ENCODE assay signal across 16 cellular contexts in genomic region chr9:1839984-1840383, GRCh38.
A peak's percentile ranks its signal among the peaks of the same experiment; 100 is the strongest.
DNase-seq lines count a peak whose midpoint lies in the region; ATAC-seq, FAIRE-seq and TF ChIP-seq lines count a peak whose summit lies in the region.
"Had no signal": no experiment of that assay in that cellular context is flagged by ENCODE, and none has a peak within 500 bp of the region (broad histone marks: within the 10 kb centered on the region; RNA-seq: fewer than 3 reads in every experiment).

No MANE protein-coding gene starts in this region.

- no peak overlapping the region for H3K27ac ChIP-seq in H1 (ENCODE audit: low read depth, low read length)
- no peak overlapping the region for H3K27ac ChIP-seq in right cardiac atrium (ENCODE audit: low read length)
- H3K27ac ChIP-seq: BLaER1 treated with 17β-estradiol and CSF1 and Interleukin-3, amounts not matched to agents 10 nM and 100 nM; HL-60 had no signal

- no peaks in the 10 kb centered on the region; the same call in 1 of the 2 replicates for H3K23me2 ChIP-seq in H1 (ENCODE audit: low read depth, low read length)

- no peak overlapping the region for H3K4ac ChIP-seq in H1 (replicated peaks; ENCODE audit: insufficient read length, low read depth, low read length)

- no peaks in the 10 kb centered on the region for H3K36me3 ChIP-seq in H1 (ENCODE audit: control insufficient read depth in 2 of 4, insufficient read depth in 4 of 4, low read length in 3 of 4)
- H3K36me3 ChIP-seq: BLaER1 treated with 17β-estradiol and CSF1 and Interleukin-3, amounts not matched to agents 10 nM and 100 nM; HAP-1 had no signal

- TF ChIP-seq RAD21 in H1 (IDR thresholded peaks at IDR 0.05 in 1 of 2, conservative IDR thresholded peaks at IDR 0.05 in 1 of 2; ENCODE audit: low read depth in 2 of 2, low read length in 2 of 2) = no peak

- no peak overlapping the region for H2BK15ac ChIP-seq in H1 (ENCODE audit: low read length)

- TF ChIP-seq CTCF in H1 (IDR thresholded peaks at IDR 0.05; ENCODE audit: control extremely low read depth in 1 of 3, insufficient read depth in 1 of 3, low read depth in 1 of 3, low read length in 3 of 3) = no peak

- CTCF ChIA-PET in H1 (lab: Charles Lee; ENCODE audit: partially characterized antibody) = interaction anchor here (0.6 to 5.1 kb wide), 9 partner anchors 9 to 831 kb away, joined by 3 to 61 read pairs (median 21); no protein-coding TSS in a partner anchor

- no peak overlapping the region for H3K56ac ChIP-seq in H1 (replicated peaks; ENCODE audit: insufficient read length, low read depth, low read length)

- no peak for TF ChIP-seq POLR2A in H1 (IDR thresholded peaks at IDR 0.05; ENCODE audit: control extremely low read depth in 1 of 2, low read depth in 2 of 2, low read length in 2 of 2)

- H3K4me3 Mint-ChIP-seq in stimulated activated effector memory CD8-positive, alpha-beta T cell treated with anti-CD3 and anti-CD28 coated beads, Interleukin-12 subunit alpha, Interleukin-12 subunit beta, amount 100 ng/mL, for 72 hours = no peak overlapping the region
- H3K4me3 Mint-ChIP-seq: B cell; CD8-positive, alpha-beta T cell had no signal

- no peak overlapping the region for H2BK20ac ChIP-seq in H1 (ENCODE audit: low read length)

- no peak overlapping the region for H3K4me2 ChIP-seq in H1 (ENCODE audit: insufficient read depth in 1 of 2, low read depth in 2 of 2, low read length in 2 of 2)
- H3K4me2 ChIP-seq: BLaER1 treated with 17β-estradiol and CSF1 and Interleukin-3, amounts not matched to agents 10 nM and 100 nM had no signal

- H2BK12ac ChIP-seq in H1 (ENCODE audit: low read depth, low read length) = no peak overlapping the region

- no peaks in the 10 kb centered on the region for H3K79me1 ChIP-seq in H1 (ENCODE audit: low read depth, low read length)

- H3K9ac ChIP-seq in H1 (replicated peaks in 1 of 4; ENCODE audit: extremely low read depth in 1 of 4, low read depth in 3 of 4, low read length in 3 of 4) = no peak overlapping the region
- H3K9ac ChIP-seq: BLaER1 treated with 17β-estradiol and CSF1 and Interleukin-3, amounts not matched to agents 10 nM and 100 nM had no signal

- H3K27me3 ChIP-seq in H1 (replicated peaks in 1 of 4; ENCODE audit: control insufficient read depth in 3 of 4, extremely low read depth in 1 of 4, insufficient read depth in 3 of 4, low read length in 3 of 4) (no peaks in the 10 kb centered on the region), right cardiac atrium (ENCODE audit: control insufficient read depth, insufficient read depth) (no peaks in the 10 kb centered on the region)
- H3K27me3 ChIP-seq: BLaER1 treated with 17β-estradiol and CSF1 and Interleukin-3, amounts not matched to agents 10 nM and 100 nM had no signal

- H3K4me1 ChIP-seq in H1 (replicated peaks in 1 of 4; ENCODE audit: control insufficient read depth in 3 of 4, insufficient read depth in 4 of 4, low read length in 3 of 4) = no peaks in the 10 kb centered on the region; a peak in 1 of 7 replicates
- H3K4me1 ChIP-seq in right cardiac atrium (ENCODE audit: control insufficient read depth, insufficient read depth, low read length) = no peaks in the 10 kb centered on the region
- H3K4me1 ChIP-seq: BLaER1 treated with 17β-estradiol and CSF1 and Interleukin-3, amounts not matched to agents 10 nM and 100 nM; HAP-1 had no signal

- no peak overlapping the region for H4K5ac ChIP-seq in H1 (ENCODE audit: insufficient read length, low read depth, low read length)

- no peak overlapping the region for H3K18ac ChIP-seq in H1 (ENCODE audit: extremely low read depth, low read length)

- no peak overlapping the region for H4K91ac ChIP-seq in H1 (replicated peaks; ENCODE audit: insufficient read length, low read length)

- WGBS in H1 (ENCODE audit: extremely low coverage in 1 of 2, insufficient coverage in 1 of 2, insufficient read length in 1 of 2, insufficient replicate concordance in 2 of 2, low coverage in 1 of 2, low lambda C conversion rate in 2 of 2, missing lambda C conversion rate in 1 of 2), 2 experiments = 81% methylated on average over 8 of the region's 8 CpGs; no CpG with 5 or more reads in 1 of the 2 experiments
- 62% methylated on average over 8 of the region's 8 CpGs for WGBS in right cardiac atrium

- no peak for TF ChIP-seq EP300 in H1 (IDR thresholded peaks at IDR 0.05; ENCODE audit: borderline replicate concordance in 1 of 2, low read depth in 2 of 2, low read length in 2 of 2)

- no peak for FAIRE-seq in H1 (lab: Jason Lieb, UNC)

- H3K36me3 Mint-ChIP-seq in stimulated activated effector memory CD8-positive, alpha-beta T cell treated with anti-CD3 and anti-CD28 coated beads, Interleukin-12 subunit alpha, Interleukin-12 subunit beta, amount 100 ng/mL, for 72 hours = no peaks in the 10 kb centered on the region
- H3K36me3 Mint-ChIP-seq: CD8-positive, alpha-beta T cell had no signal

- ATAC-seq in right cardiac atrium = no peak
- no peak for ATAC-seq in stimulated activated effector memory CD8-positive, alpha-beta T cell treated with anti-CD3 and anti-CD28 coated beads, Interleukin-12 subunit alpha, Interleukin-12 subunit beta, amount 100 ng/mL, for 72 hours
- ATAC-seq: CD8-positive, alpha-beta T cell had no signal

- H3K9me3 Mint-ChIP-seq in stimulated activated effector memory CD8-positive, alpha-beta T cell treated with anti-CD3 and anti-CD28 coated beads, Interleukin-12 subunit alpha, Interleukin-12 subunit beta, amount 100 ng/mL, for 72 hours = no peaks in the 10 kb centered on the region
- H3K9me3 Mint-ChIP-seq: CD8-positive, alpha-beta T cell had no signal

- no peak overlapping the region for H2BK5ac ChIP-seq in H1 (ENCODE audit: low read depth, low read length)

- no peak overlapping the region for H3K4me3 ChIP-seq in H1 (ENCODE audit: extremely low read depth in 1 of 4, insufficient read depth in 2 of 4, low read depth in 3 of 4, low read length in 4 of 4)
- H3K4me3 ChIP-seq in right cardiac atrium (ENCODE audit: low read length) = no peak overlapping the region
- H3K4me3 ChIP-seq: BLaER1 treated with 17β-estradiol and CSF1 and Interleukin-3, amounts not matched to agents 10 nM and 100 nM; HAP-1 had no signal

- no peak overlapping the region for H2BK120ac ChIP-seq in H1 (replicated peaks; ENCODE audit: low read depth, low read length)

- intact Hi-C loops in right cardiac atrium (cut with DNase I) = no loop called here

- H4K8ac ChIP-seq in H1 (ENCODE audit: extremely low read depth, insufficient read depth, low read length) = no peak overlapping the region

- H2AFZ ChIP-seq in H1 (ENCODE audit: low read length) = 0 out of 2 replicates have a peak overlapping the region, but pooled peaks have one; percentile 63

- H3K9me3 ChIP-seq in H1 (ENCODE audit: insufficient read depth in 2 of 2, low read depth in 1 of 2, low read length in 1 of 2) = no peaks in the 10 kb centered on the region
- no peaks in the 10 kb centered on the region for H3K9me3 ChIP-seq in right cardiac atrium (ENCODE audit: control insufficient read depth, low read length)
- H3K9me3 ChIP-seq: BLaER1 treated with 17β-estradiol and CSF1 and Interleukin-3, amounts not matched to agents 10 nM and 100 nM; HAP-1 had no signal

- DNase-seq in NCI-H1105 treated with DMSO at 0.1 percent for 48 hours (lab: John Stamatoyannopoulos, UW) = peak; percentile 7
- DNase-seq in NCI-H1105 (lab: John Stamatoyannopoulos, UW) = no peak
- DNase-seq in NCI-H524 treated with DMSO at 0.1 percent for 48 hours (lab: John Stamatoyannopoulos, UW) = peak; percentile 49
- no peak for DNase-seq in H1 (ENCODE audit: low read depth in 1 of 2, low spot score in 2 of 2)
- DNase-seq in right cardiac atrium = no peak
- no peak for DNase-seq in stimulated activated effector memory CD8-positive, alpha-beta T cell treated with anti-CD3 and anti-CD28 coated beads, Interleukin-12 subunit alpha, Interleukin-12 subunit beta, amount 100 ng/mL, for 72 hours (ENCODE audit: low spot score in 2 of 2)
- no peak for DNase-seq in central memory CD4-positive, alpha-beta T cell
- DNase-seq: 8988T; Calu3; CD8-positive, alpha-beta T cell; DMS79; GF-D8 had no signal

- no peak overlapping the region for H3K14ac ChIP-seq in H1 (ENCODE audit: insufficient read length)

- no peaks in the 10 kb centered on the region for H4K20me1 ChIP-seq in H1 (replicated peaks in 1 of 2; ENCODE audit: control insufficient read depth in 1 of 2, insufficient read depth in 2 of 2, low read length in 2 of 2)
- H4K20me1 ChIP-seq: BLaER1 treated with 17β-estradiol and CSF1 and Interleukin-3, amounts not matched to agents 10 nM and 100 nM had no signal

- H2AK5ac ChIP-seq in H1 (ENCODE audit: low read depth, low read length) = no peak overlapping the region

- no peaks in the 10 kb centered on the region for H3K4me1 Mint-ChIP-seq in stimulated activated effector memory CD8-positive, alpha-beta T cell treated with anti-CD3 and anti-CD28 coated beads, Interleukin-12 subunit alpha, Interleukin-12 subunit beta, amount 100 ng/mL, for 72 hours
- H3K4me1 Mint-ChIP-seq: B cell had no signal

- H3K79me2 ChIP-seq in H1 (ENCODE audit: control insufficient read depth in 1 of 2, insufficient read depth in 2 of 2, low read length in 2 of 2) = no peaks in the 10 kb centered on the region

- no peak overlapping the region for H3K27ac Mint-ChIP-seq in stimulated activated effector memory CD8-positive, alpha-beta T cell treated with anti-CD3 and anti-CD28 coated beads, Interleukin-12 subunit alpha, Interleukin-12 subunit beta, amount 100 ng/mL, for 72 hours
- H3K27ac Mint-ChIP-seq: B cell; CD8-positive, alpha-beta T cell had no signal

- no peak overlapping the region for H3K23ac ChIP-seq in H1 (ENCODE audit: insufficient read length)

- POLR2A ChIA-PET in H1 (lab: Charles Lee; ENCODE audit: partially characterized antibody) = no interaction called here

TF ChIP-seq in H1, 55 proteins besides CTCF, POLR2A, EP300 and RAD21 (continues in another document):
- TF ChIP-seq ASH2L (IDR thresholded peaks at IDR 0.05; ENCODE audit: low read length) (no peak), TAF7 (optimal IDR thresholded peaks at IDR 0.05; ENCODE audit: borderline replicate concordance, low read depth, low read length) (no peak), CREB1 (IDR thresholded peaks at IDR 0.05) (no peak), YY1 (IDR thresholded peaks at IDR 0.05; ENCODE audit: low read depth, low read length) (no peak), EGR1 (IDR thresholded peaks at IDR 0.05; ENCODE audit: borderline replicate concordance, low read depth, low read length) (no peak), SUZ12 (IDR thresholded peaks at IDR 0.05; ENCODE audit: low read length) (no peak), RXRA (IDR thresholded peaks at IDR 0.05; ENCODE audit: insufficient read depth, low read depth, low read length) (no peak), KDM1A (IDR thresholded peaks at IDR 0.05; ENCODE audit: borderline replicate concordance, low read length) (no peak), JUND (IDR thresholded peaks at IDR 0.05; ENCODE audit: low read length) (no peak), MAFK (IDR thresholded peaks at IDR 0.05; ENCODE audit: low read depth, low read length) (no peak), RFX5 (IDR thresholded peaks at IDR 0.05; ENCODE audit: borderline replicate concordance, low read depth, low read length) (no peak), GTF2F1 (IDR thresholded peaks at IDR 0.05; ENCODE audit: borderline replicate concordance, low read depth, low read length) (no peak)

Comparison
In these comparisons a context has a peak if more than half of its experiments do, and no peak if none do; other contexts are left out.
1. DNase-seq: peak in NCI-H1105 treated with DMSO at 0.1 percent for 48 hours (single experiment) and NCI-H524 treated with DMSO at 0.1 percent for 48 hours (single experiment); none in NCI-H1105 (single experiment), H1 (0 of 2), right cardiac atrium (0 of 3), stimulated activated effector memory CD8-positive, alpha-beta T cell treated with anti-CD3 and anti-CD28 coated beads, Interleukin-12 subunit alpha, Interleukin-12 subunit beta, amount 100 ng/mL, for 72 hours (0 of 2) and central memory CD4-positive, alpha-beta T cell (single experiment).